34 cellular contexts compared by ENCODE assay signal in the genomic region with DNA sequence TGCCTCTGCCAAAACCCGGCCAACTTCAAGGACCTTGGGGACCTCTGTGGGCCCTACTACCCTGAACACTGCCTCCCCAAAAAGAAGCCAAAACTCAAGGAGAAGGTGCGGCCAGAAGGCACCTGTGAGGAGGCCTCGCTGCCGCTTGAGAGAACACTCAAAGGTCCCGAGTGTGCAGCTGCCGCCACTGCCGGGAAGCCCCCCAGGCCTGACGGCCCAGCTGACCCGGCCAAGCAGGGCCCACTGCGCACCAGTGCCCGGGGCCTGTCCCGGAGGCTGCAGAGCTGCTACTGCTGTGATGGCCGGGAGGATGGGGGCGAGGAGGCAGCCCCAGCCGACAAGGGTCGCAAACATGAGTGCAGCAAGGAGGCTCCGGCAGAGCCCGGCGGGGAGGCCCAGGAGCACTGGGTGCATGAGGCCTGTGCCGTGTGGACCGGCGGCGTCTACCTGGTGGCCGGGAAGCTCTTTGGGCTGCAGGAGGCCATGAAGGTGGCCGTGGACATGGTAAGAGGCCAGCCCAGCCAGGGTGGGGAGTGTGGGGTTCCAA.
"Had no signal": no experiment of that assay in that cellular context is flagged by ENCODE, and none has a peak within 500 bp of the region (broad histone marks: within the 10 kb centered on the region; RNA-seq: fewer than 3 reads in every experiment).

No MANE protein-coding gene starts in this region.

- H3K4me2 ChIP-seq: KMS-11, PC-9, SK-N-SH had no signal

- H3K27me3 ChIP-seq: SJSA1 had no signal

- H3K27me3 Mint-ChIP-seq: activated CD4-positive, alpha-beta T cell treated with anti-CD3 and anti-CD28 coated beads, Interleukin-2, amount 10 ng/mL, durations not matched to agents 24 days and 14 days; activated CD8-positive, alpha-beta T cell treated with anti-CD3 and anti-CD28 coated beads for 36 hours; activated naive CD4-positive, alpha-beta T cell treated with anti-CD3 and anti-CD28 coated beads, Interleukin-2, amount 50 U/mL, for 24 hours; activated T-helper 17 cell treated with anti-CD3 and anti-CD28 coated beads, Interleukin-2, amount 50 U/mL, for 72 hours had no signal

- H3K4me1 ChIP-seq: SJSA1 had no signal

- H3K4me3 ChIP-seq: PC-9, SJSA1 had no signal

- H3K27ac ChIP-seq: KMS-11, PC-9, SJSA1, WERI-Rb-1 had no signal

- ATAC-seq: activated CD8-positive, alpha-beta T cell treated with anti-CD3 and anti-CD28 coated beads for 36 hours; activated T-cell treated with anti-CD3 and anti-CD28 coated beads, Interleukin-2, amount 50 U/mL, for 72 hours; activated T-helper 17 cell treated with anti-CD3 and anti-CD28 coated beads, Interleukin-2, amount 50 U/mL, for 72 hours had no signal

- FAIRE-seq: bronchial epithelial cell had no signal

- DNase-seq: activated CD4-positive, alpha-beta T cell treated with anti-CD3 and anti-CD28 coated beads, Interleukin-2, amount 10 ng/mL, durations not matched to agents 24 days and 14 days; activated CD4-positive, alpha-beta T cell treated with anti-CD3 and anti-CD28 coated beads, Interleukin-2, amount 50 U/mL, for 4 hours; activated CD4-positive, CD25-positive, alpha-beta regulatory T cell; activated CD8-positive, alpha-beta T cell treated with anti-CD3 and anti-CD28 coated beads for 36 hours; activated effector memory CD4-positive, alpha-beta T cell treated with anti-CD3 and anti-CD28 coated beads, Interleukin-2, amount 50 U/mL, for 16 hours; activated naive CD4-positive, alpha-beta T cell; activated T-cell treated with anti-CD3 and anti-CD28 coated beads, Interleukin-2, amount 50 U/mL, for 1 hour; activated T-cell treated with anti-CD3 and anti-CD28 coated beads, Interleukin-2, amount 50 U/mL, for 72 hours; anterior cingulate cortex; caudate nucleus; cerebellar nuclear complex; MM.1S; MV-4-11; NCI-H1092; NCI-H1436 treated with DMSO at 0.1 percent for 48 hours; NCI-H1694 treated with DMSO at 0.1 percent for 48 hours; NCI-H2029; NCI-H2171; NCI-H510A; NCI-H526; NCI-H748 treated with DMSO at 0.1 percent for 48 hours; NK-92 treated with Interleukin-12 subunit alpha and Interleukin-12 subunit beta, amount 100 ng/mL, for 24 hours; PC-9; SHP77; SK-N-SH; T-helper 9 cell; WERI-Rb-1 had no signal

- H2AFZ ChIP-seq: PC-9 had no signal

- H3K9ac ChIP-seq: KMS-11, SK-N-SH had no signal

- H3K4me3 Mint-ChIP-seq: activated CD4-positive, alpha-beta T cell treated with anti-CD3 and anti-CD28 coated beads, Interleukin-2, amount 10 ng/mL, durations not matched to agents 24 days and 14 days; activated CD8-positive, alpha-beta T cell treated with anti-CD3 and anti-CD28 coated beads for 36 hours; activated naive CD4-positive, alpha-beta T cell treated with anti-CD3 and anti-CD28 coated beads, Interleukin-2, amount 50 U/mL, for 24 hours; activated T-cell treated with anti-CD3 and anti-CD28 coated beads, Interleukin-2, amount 50 U/mL, for 72 hours; activated T-helper 17 cell treated with anti-CD3 and anti-CD28 coated beads, Interleukin-2, amount 50 U/mL, for 72 hours; brain; T-helper 1 cell treated with Interleukin-12 subunit alpha and Interleukin-12 subunit beta and Interleukin-4 antibody, amounts not matched to agents 30 μg/mL and 1 μg/mL, for 36 hours had no signal

- H3K27ac Mint-ChIP-seq: activated CD4-positive, alpha-beta T cell treated with anti-CD3 and anti-CD28 coated beads, Interleukin-2, amount 10 ng/mL, durations not matched to agents 24 days and 14 days; activated CD8-positive, alpha-beta T cell treated with anti-CD3 and anti-CD28 coated beads for 36 hours; activated naive CD4-positive, alpha-beta T cell treated with anti-CD3 and anti-CD28 coated beads, Interleukin-2, amount 50 U/mL, for 24 hours; activated T-cell treated with anti-CD3 and anti-CD28 coated beads, Interleukin-2, amount 50 U/mL, for 72 hours; activated T-helper 17 cell treated with anti-CD3 and anti-CD28 coated beads, Interleukin-2, amount 50 U/mL, for 72 hours; T-helper 1 cell treated with Interleukin-12 subunit alpha and Interleukin-12 subunit beta and Interleukin-4 antibody, amounts not matched to agents 30 μg/mL and 1 μg/mL, for 36 hours had no signal

- H3K9me3 ChIP-seq: SJSA1, SK-N-SH had no signal

- H3K9me3 Mint-ChIP-seq: activated CD4-positive, alpha-beta T cell treated with anti-CD3 and anti-CD28 coated beads, Interleukin-2, amount 10 ng/mL, durations not matched to agents 24 days and 14 days; activated CD8-positive, alpha-beta T cell treated with anti-CD3 and anti-CD28 coated beads for 36 hours; activated naive CD4-positive, alpha-beta T cell treated with anti-CD3 and anti-CD28 coated beads, Interleukin-2, amount 50 U/mL, for 24 hours; activated T-cell treated with anti-CD3 and anti-CD28 coated beads, Interleukin-2, amount 50 U/mL, for 72 hours; activated T-helper 17 cell treated with anti-CD3 and anti-CD28 coated beads, Interleukin-2, amount 50 U/mL, for 72 hours; brain; T-helper 1 cell treated with Interleukin-12 subunit alpha and Interleukin-12 subunit beta and Interleukin-4 antibody, amounts not matched to agents 30 μg/mL and 1 μg/mL, for 36 hours had no signal

- H3K36me3 Mint-ChIP-seq: activated naive CD4-positive, alpha-beta T cell treated with anti-CD3 and anti-CD28 coated beads, Interleukin-2, amount 50 U/mL, for 24 hours had no signal
